Comparison of ENCODE assay signal across 8 cellular contexts in genomic region chr17:38474707-38475106, GRCh38. TPM values are rescaled to one million over a fixed set of nuclear protein-coding genes. Genes with fewer than 3 reads are reported as not detected.
A peak's percentile ranks its signal among the peaks of the same experiment; 100 is the strongest.
DNase-seq lines count a peak whose midpoint lies in the region; ATAC-seq and TF ChIP-seq lines count a peak whose summit lies in the region.
"Not testable (repeated sequence)": the region's sequence is repeated elsewhere in the genome, so short reads cannot be mapped to it uniquely, and the experiment has no call there.

No MANE protein-coding gene starts in this region.

- not testable (repeated sequence) for H2BK120ac ChIP-seq in mesenchymal stem cell (ENCODE audit: low read depth, low read length)

- not testable (repeated sequence) for H2AK5ac ChIP-seq in mesenchymal stem cell (ENCODE audit: low read length, severe bottlenecking)

- H3K27ac ChIP-seq in GM23338 (ENCODE audit: low read depth); fibroblast of lung (ENCODE audit: insufficient read depth, low read length); mesenchymal stem cell (ENCODE audit: low read length, poor library complexity, severe bottlenecking): not testable (repeated sequence)
- H3K27ac ChIP-seq in RWPE1 = peak overlapping the region; percentile 25
- H3K27ac ChIP-seq in stomach smooth muscle (ENCODE audit: low read length) = peak overlapping the region; percentile 53

- CTCF ChIA-PET in RWPE1 (lab: Yijun Ruan, JAX) = interaction anchor here (0.6 kb wide), 1 partner anchor 62 kb away, joined by 4 read pairs; no protein-coding TSS in a partner anchor

- H3K23ac ChIP-seq in mesenchymal stem cell (ENCODE audit: low read length in 2 of 2) = not testable (repeated sequence)

- H3K27me3 ChIP-seq in GM23338 (ENCODE audit: insufficient read depth); fibroblast of lung (ENCODE audit: control insufficient read depth, insufficient read depth, low read length); mesenchymal stem cell (ENCODE audit: control insufficient read depth in 1 of 2, insufficient read depth in 1 of 2, low read length in 2 of 2); stomach smooth muscle (ENCODE audit: control insufficient read depth in 1 of 2, insufficient read depth in 2 of 2, low read length in 2 of 2): not testable (repeated sequence)

- peaks cover 15% of the 10 kb centered on the region for H3K27me3 Mint-ChIP-seq in GM23338 (ENCODE audit: insufficient read depth, low read depth, poor library complexity)

- H3K79me1 ChIP-seq in mesenchymal stem cell (replicated peaks; ENCODE audit: low read length, poor library complexity, severe bottlenecking) = peaks cover 12% of the 10 kb centered on the region

- H3K14ac ChIP-seq in mesenchymal stem cell (ENCODE audit: low read length in 2 of 2) = not testable (repeated sequence)

- not testable (repeated sequence) for H3K18ac ChIP-seq in mesenchymal stem cell (ENCODE audit: low read depth in 1 of 2, low read length in 2 of 2)

- H3K36me3 Mint-ChIP-seq in GM23338 (ENCODE audit: low read depth) = peaks cover 76% of the 10 kb centered on the region

- not testable (repeated sequence) for H2BK5ac ChIP-seq in mesenchymal stem cell (ENCODE audit: low read depth, low read length, poor library complexity, severe bottlenecking)

- ATAC-seq in GM23338 = not testable (repeated sequence)

- not testable (repeated sequence) for H3K9ac ChIP-seq in fibroblast of lung (ENCODE audit: insufficient read depth, low read length); mesenchymal stem cell (ENCODE audit: low read length); stomach smooth muscle (ENCODE audit: low read length in 2 of 2)

- H3K4me2 ChIP-seq in GM23338; fibroblast of lung (ENCODE audit: extremely low read depth, insufficient read depth, low read length); mesenchymal stem cell (ENCODE audit: low read length, poor library complexity, severe bottlenecking): not testable (repeated sequence)

- not testable (repeated sequence) for H4K20me1 ChIP-seq in GM23338 (replicated peaks; ENCODE audit: insufficient read depth); fibroblast of lung (ENCODE audit: control insufficient read depth, extremely low read depth, insufficient read depth, low read length)

- TF ChIP-seq CTCF in GM23338 (conservative IDR thresholded peaks at IDR 0.05; ENCODE audit: low read depth in 2 of 2) (peak; percentile 14 to 53; a peak in 2 of 4 replicates), RWPE1 (conservative IDR thresholded peaks at IDR 0.05; ENCODE audit: low read depth) (peak; percentile 39), astrocyte of the spinal cord (IDR thresholded peaks at IDR 0.05; ENCODE audit: low read depth, low read length) (peak; percentile 29), fibroblast of lung (conservative IDR thresholded peaks at IDR 0.05 in 1 of 2, IDR thresholded peaks at IDR 0.05 in 1 of 2; ENCODE audit: low read depth in 1 of 2, low read length in 2 of 2) (peak; percentile 16 to 25)

- H3K4me3 ChIP-seq in GM23338; astrocyte of the spinal cord (ENCODE audit: low read depth, low read length); fibroblast of lung (replicated peaks in 1 of 4; ENCODE audit: control extremely low read depth in 1 of 4, insufficient read depth in 1 of 4, low read depth in 3 of 4, low read length in 4 of 4); mesenchymal stem cell (ENCODE audit: insufficient read depth in 1 of 2, low read depth in 1 of 2, low read length in 2 of 2); stomach smooth muscle (ENCODE audit: low read length in 2 of 2): not testable (repeated sequence)

- H4K8ac ChIP-seq in mesenchymal stem cell (ENCODE audit: low read length) = not testable (repeated sequence)

- not testable (repeated sequence) for H3F3A ChIP-seq in GM23338 (replicated peaks; ENCODE audit: low read depth)

- WGBS in mesenchymal stem cell = 72% methylated on average over 8 of the region's 8 CpGs

- in situ Hi-C loops in astrocyte of the spinal cord (cut with HindIII; ENCODE audit: low sequenced_read_pairs) = not testable (repeated sequence)

- H3K9me3 ChIP-seq in fibroblast of lung (ENCODE audit: control insufficient read depth, insufficient read depth, low read depth, low read length); mesenchymal stem cell (ENCODE audit: control insufficient read depth, low read length); stomach smooth muscle (ENCODE audit: control insufficient read depth in 2 of 2, low read length in 2 of 2): not testable (repeated sequence)

- not testable (repeated sequence) for H2BK15ac ChIP-seq in mesenchymal stem cell (ENCODE audit: low read depth, poor library complexity, severe bottlenecking)

- not testable (repeated sequence) for H3K4me1 ChIP-seq in GM23338 (ENCODE audit: insufficient read depth); fibroblast of lung (ENCODE audit: control insufficient read depth, extremely low read depth, insufficient read depth, low read length); stomach smooth muscle (ENCODE audit: control insufficient read depth, insufficient read depth, low read length)
- peaks cover 34% of the 10 kb centered on the region for H3K4me1 ChIP-seq in mesenchymal stem cell (ENCODE audit: control insufficient read depth, insufficient read depth, low read depth, low read length)

- not testable (repeated sequence) for H3K9me2 ChIP-seq in GM23338 (ENCODE audit: insufficient read depth)

- not testable (repeated sequence) for H3K36me3 ChIP-seq in GM23338 (ENCODE audit: insufficient read depth)
- H3K36me3 ChIP-seq in fibroblast of lung (ENCODE audit: control insufficient read depth, insufficient read depth, low read length) = peaks cover 25% of the 10 kb centered on the region
- H3K36me3 ChIP-seq in mesenchymal stem cell (ENCODE audit: control insufficient read depth in 1 of 2, insufficient read depth in 2 of 2, low read depth in 1 of 2, low read length in 2 of 2) = peaks cover 42 to 85% of the 10 kb centered on the region in 2 experiments
- H3K36me3 ChIP-seq in stomach smooth muscle (ENCODE audit: control insufficient read depth in 2 of 2, insufficient read depth in 2 of 2, low read length in 2 of 2) = peaks cover 12 to 28% of the 10 kb centered on the region in 2 donors

- H3K4ac ChIP-seq in mesenchymal stem cell (ENCODE audit: low read depth in 1 of 2, low read length in 2 of 2) = not testable (repeated sequence)

- not testable (repeated sequence) for H3K79me2 ChIP-seq in GM23338 (replicated peaks; ENCODE audit: insufficient read depth)
- H3K79me2 ChIP-seq in fibroblast of lung (ENCODE audit: control insufficient read depth, insufficient read depth, low read length) = peaks cover 22% of the 10 kb centered on the region

- not testable (repeated sequence) for H2BK12ac ChIP-seq in mesenchymal stem cell (ENCODE audit: low read length in 2 of 2)

- not testable (repeated sequence) for H4K91ac ChIP-seq in mesenchymal stem cell (ENCODE audit: low read length)

- DNase-seq in D341Med (ENCODE audit: low spot score) (peak; percentile 85), NCI-H1436 (lab: John Stamatoyannopoulos, UW) (peak; percentile 26), fibroblast of lung (ENCODE audit: low read depth in 2 of 2) (peak; percentile 18 to 39), mesenchymal stem cell (peak; percentile 51)
- DNase-seq in GM23338 (ENCODE audit: low spot score); RWPE1 (ENCODE audit: low spot score); astrocyte of the spinal cord (ENCODE audit: low read depth, low spot score): not testable (repeated sequence)

- POLR2A ChIA-PET in RWPE1 (lab: Yijun Ruan, JAX; ENCODE audit: low non-redundant PET) = not testable (repeated sequence)

- H3K4me1 Mint-ChIP-seq in GM23338 = peaks cover 29% of the 10 kb centered on the region

- H3K27ac Mint-ChIP-seq in GM23338 = not testable (repeated sequence)

- not testable (repeated sequence) for H3K4me3 Mint-ChIP-seq in GM23338

- H2AFZ ChIP-seq in GM23338; fibroblast of lung (ENCODE audit: low read length); mesenchymal stem cell (ENCODE audit: low read depth, low read length): not testable (repeated sequence)

- not testable (repeated sequence) for H3K9me3 Mint-ChIP-seq in GM23338

RNA-seq across cellular contexts. Expression of gene ARHGAP23, which starts 46.4 kb away (rescaled TPM):
- 116 and 150 TPM in 2 replicates for total RNA-seq in GM23338 (2014; rRNA removed; shearing (Covaris generic))
- polyA plus RNA-seq in GM23338 (2016; fragmentation: Nextera tagmentation; extraction: Ambion mirVana) (21.4 and 24.1 TPM in 2 replicates), fibroblast of lung (28.1 and 31.0 TPM in 2 replicates)
- total RNA-seq in fibroblast of lung = 18.2 and 41.1 TPM in 2 replicates
- polyA plus RNA-seq in fibroblast of lung (2012) = 71.0 and 72.1 TPM in 2 replicates
- 114 and 139 TPM in 2 replicates for polyA minus RNA-seq in fibroblast of lung (ENCODE audit: low replicate concordance)
- 66.7 TPM for polyA plus RNA-seq in mesenchymal stem cell (2013, experiment 1 of 2)
- polyA plus RNA-seq in mesenchymal stem cell (2013, experiment 2 of 2) = 60.9 TPM
